Comparison of ENCODE assay signal across 1 cellular context in genomic region chr1:8014381-8014988, GRCh38.
TF ChIP-seq lines count a peak whose summit lies in the region.

No MANE protein-coding gene starts in this region.

TF ChIP-seq in K562, 482 proteins besides CTCF, POLR2A, EP300 and RAD21:
- no peak for TF ChIP-seq BRD4 (IDR thresholded peaks at IDR 0.05)
- no peak for TF ChIP-seq ARID3A (IDR thresholded peaks at IDR 0.05; ENCODE audit: borderline replicate concordance, low read depth, low read length)
- TF ChIP-seq EGR1 (conservative IDR thresholded peaks at IDR 0.05): peak; percentile 52; the same call in 1 of the 2 replicates
- peak; percentile 53 for TF ChIP-seq CBFA2T3 (IDR thresholded peaks at IDR 0.05)
- 0 out of 4 replicates have a peak, but pooled peaks of 1 of the 2 experiments have one; percentile 9 for TF ChIP-seq TEAD1 (CRISPR knock-in tag; IDR thresholded peaks at IDR 0.05)
- peak; percentile 45; the same call in 1 of the 2 replicates for TF ChIP-seq CREM (IDR thresholded peaks at IDR 0.05; ENCODE audit: low read depth)
- TF ChIP-seq MNT (conservative IDR thresholded peaks at IDR 0.05): 0 out of 4 replicates have a peak, but pooled peaks of 1 of the 2 experiments have one; percentile 25
- TF ChIP-seq RAD51 (IDR thresholded peaks at IDR 0.05; ENCODE audit: borderline replicate concordance, low read depth): no peak
- TF ChIP-seq TRIM24 (IDR thresholded peaks at IDR 0.05): no peak
- TF ChIP-seq CBFA2T2 (conservative IDR thresholded peaks at IDR 0.05): 0 out of 2 replicates have a peak, but pooled peaks have one; percentile 6
- no peak for TF ChIP-seq AFF1 (IDR thresholded peaks at IDR 0.05; ENCODE audit: low read depth in 1 of 2, partially characterized antibody in 2 of 2)
- TF ChIP-seq E2F5 (CRISPR knock-in tag; IDR thresholded peaks at IDR 0.05): no peak
